In genomic region chr1:12175456-12175797, GRCh38 we compare ENCODE assay signal across 1 cellular context.
TF ChIP-seq lines count a peak whose summit lies in the region.

No MANE protein-coding gene starts in this region.

TF ChIP-seq in SK-N-SH treated with all-trans-retinoic acid at 6 μM for 48 hours, 23 proteins besides CTCF, POLR2A, EP300 and RAD21 (continued from another document):
- TF ChIP-seq CSRNP3 (CRISPR knock-in tag; IDR thresholded peaks at IDR 0.05) = no peak
- TF ChIP-seq ZFP3 (CRISPR knock-in tag; IDR thresholded peaks at IDR 0.05) = no peak
- TF ChIP-seq TOX (CRISPR knock-in tag; IDR thresholded peaks at IDR 0.05; ENCODE audit: borderline replicate concordance) = no peak
- no peak for TF ChIP-seq RARB (CRISPR knock-in tag; IDR thresholded peaks at IDR 0.05)
- TF ChIP-seq ESRRG (CRISPR knock-in tag; IDR thresholded peaks at IDR 0.05) = no peak
